In genomic region chr16:23149993-23150364, GRCh38 we compare ENCODE assay signal across 8 cellular contexts. TPM values are rescaled to one million over a fixed set of nuclear protein-coding genes. Genes with fewer than 3 reads are reported as not detected.
A peak's percentile ranks its signal among the peaks of the same experiment; 100 is the strongest.
DNase-seq lines count a peak whose midpoint lies in the region; ATAC-seq and TF ChIP-seq lines count a peak whose summit lies in the region.

No MANE protein-coding gene starts in this region.

- no peak for ATAC-seq in activated CD8-positive, alpha-beta T cell treated with anti-CD3 and anti-CD28 coated beads, Interleukin-2, amount 10 ng/mL, durations not matched to agents 7 days and 5 days
- no peak for ATAC-seq in stimulated activated effector memory CD8-positive, alpha-beta T cell treated with anti-CD3 and anti-CD28 coated beads, Interleukin-12 subunit alpha, Interleukin-12 subunit beta, amount 100 ng/mL, for 72 hours

- DNase-seq in HFF-Myc (ENCODE audit: extremely low read depth, low read depth) (no peak), NCI-H510A treated with DMSO at 0.1 percent for 48 hours (lab: John Stamatoyannopoulos, UW) (no peak), DMS 273 treated with DMSO at 0.1 percent for 48 hours (lab: John Stamatoyannopoulos, UW) (no peak), NOMO-1 (lab: John Stamatoyannopoulos, UW; ENCODE audit: unreplicated experiment in 2 of 2) (no peak), inferior parietal cortex (ENCODE audit: extremely low spot score) (no peak)
- DNase-seq in activated CD8-positive, alpha-beta T cell treated with anti-CD3 and anti-CD28 coated beads, Interleukin-2, amount 10 ng/mL, durations not matched to agents 7 days and 5 days: no peak
- DNase-seq in stimulated activated effector memory CD8-positive, alpha-beta T cell treated with anti-CD3 and anti-CD28 coated beads, Interleukin-12 subunit alpha, Interleukin-12 subunit beta, amount 100 ng/mL, for 72 hours (ENCODE audit: low spot score in 2 of 2): no peak

- H3K36me3 Mint-ChIP-seq in activated CD8-positive, alpha-beta T cell treated with anti-CD3 and anti-CD28 coated beads, Interleukin-2, amount 10 ng/mL, durations not matched to agents 7 days and 5 days (ENCODE audit: low read depth): no peaks in the 10 kb centered on the region
- H3K36me3 Mint-ChIP-seq in stimulated activated effector memory CD8-positive, alpha-beta T cell treated with anti-CD3 and anti-CD28 coated beads, Interleukin-12 subunit alpha, Interleukin-12 subunit beta, amount 100 ng/mL, for 72 hours: peaks cover 11% of the 10 kb centered on the region

- H3K27ac Mint-ChIP-seq in activated CD8-positive, alpha-beta T cell treated with anti-CD3 and anti-CD28 coated beads, Interleukin-2, amount 10 ng/mL, durations not matched to agents 7 days and 5 days: peak overlapping the region; percentile 77
- peak overlapping the region; percentile 54 for H3K27ac Mint-ChIP-seq in stimulated activated effector memory CD8-positive, alpha-beta T cell treated with anti-CD3 and anti-CD28 coated beads, Interleukin-12 subunit alpha, Interleukin-12 subunit beta, amount 100 ng/mL, for 72 hours

- peaks cover 7% of the 10 kb centered on the region for H3K27me3 Mint-ChIP-seq in activated CD8-positive, alpha-beta T cell treated with anti-CD3 and anti-CD28 coated beads, Interleukin-2, amount 10 ng/mL, durations not matched to agents 7 days and 5 days (ENCODE audit: low read depth)

- no peak for TF ChIP-seq CTCF in HFF-Myc (IDR thresholded peaks at IDR 0.05; ENCODE audit: low read depth, low read length, missing control alignments)

- CTCF ChIA-PET in activated CD8-positive, alpha-beta T cell treated with anti-CD3 and anti-CD28 coated beads, Interleukin-2, amount 10 ng/mL, durations not matched to agents 7 days and 5 days (lab: Charles Lee): interaction anchor here (1.6 kb wide), 1 partner anchor 33 kb away, joined by 4 read pairs; no protein-coding TSS in a partner anchor

- H3K4me3 Mint-ChIP-seq in activated CD8-positive, alpha-beta T cell treated with anti-CD3 and anti-CD28 coated beads, Interleukin-2, amount 10 ng/mL, durations not matched to agents 7 days and 5 days: peak overlapping the region; percentile 89
- H3K4me3 Mint-ChIP-seq in stimulated activated effector memory CD8-positive, alpha-beta T cell treated with anti-CD3 and anti-CD28 coated beads, Interleukin-12 subunit alpha, Interleukin-12 subunit beta, amount 100 ng/mL, for 72 hours: peak overlapping the region; percentile 86

- POLR2A ChIA-PET in activated CD8-positive, alpha-beta T cell treated with anti-CD3 and anti-CD28 coated beads, Interleukin-2, amount 10 ng/mL, durations not matched to agents 7 days and 5 days (lab: Charles Lee): interaction anchor here (0.5 kb wide), 1 partner anchor 539 kb away, joined by 3 read pairs; no protein-coding TSS in a partner anchor

- H3K9me3 Mint-ChIP-seq in activated CD8-positive, alpha-beta T cell treated with anti-CD3 and anti-CD28 coated beads, Interleukin-2, amount 10 ng/mL, durations not matched to agents 7 days and 5 days (ENCODE audit: insufficient read depth): no peaks in the 10 kb centered on the region
- H3K9me3 Mint-ChIP-seq in stimulated activated effector memory CD8-positive, alpha-beta T cell treated with anti-CD3 and anti-CD28 coated beads, Interleukin-12 subunit alpha, Interleukin-12 subunit beta, amount 100 ng/mL, for 72 hours: no peaks in the 10 kb centered on the region

- H3K4me3 ChIP-seq in HFF-Myc (replicated peaks; ENCODE audit: low read depth, low read length) (peak overlapping the region; percentile 55), iPS-11a (ENCODE audit: low read depth, low read length) (peak overlapping the region; percentile 75)

- H3K4me1 Mint-ChIP-seq in activated CD8-positive, alpha-beta T cell treated with anti-CD3 and anti-CD28 coated beads, Interleukin-2, amount 10 ng/mL, durations not matched to agents 7 days and 5 days (ENCODE audit: low read depth): peaks cover 25% of the 10 kb centered on the region
- peaks cover 25% of the 10 kb centered on the region for H3K4me1 Mint-ChIP-seq in stimulated activated effector memory CD8-positive, alpha-beta T cell treated with anti-CD3 and anti-CD28 coated beads, Interleukin-12 subunit alpha, Interleukin-12 subunit beta, amount 100 ng/mL, for 72 hours

RNA-seq across cellular contexts. Expression of gene USP31, which starts 0.7 kb away (rescaled TPM):
- total RNA-seq in activated CD8-positive, alpha-beta T cell treated with anti-CD3 and anti-CD28 coated beads, Interleukin-2, amount 10 ng/mL, durations not matched to agents 7 days and 5 days: 1 to 10 TPM; 6.2 to 6.8 TPM

RNA-seq across cellular contexts. Expression of gene SCNN1G, which starts 32.6 kb away (rescaled TPM):
- not detected for total RNA-seq in activated CD8-positive, alpha-beta T cell treated with anti-CD3 and anti-CD28 coated beads, Interleukin-2, amount 10 ng/mL, durations not matched to agents 7 days and 5 days
